ENCODE assay signal across 19 cellular contexts in the genomic region with DNA sequence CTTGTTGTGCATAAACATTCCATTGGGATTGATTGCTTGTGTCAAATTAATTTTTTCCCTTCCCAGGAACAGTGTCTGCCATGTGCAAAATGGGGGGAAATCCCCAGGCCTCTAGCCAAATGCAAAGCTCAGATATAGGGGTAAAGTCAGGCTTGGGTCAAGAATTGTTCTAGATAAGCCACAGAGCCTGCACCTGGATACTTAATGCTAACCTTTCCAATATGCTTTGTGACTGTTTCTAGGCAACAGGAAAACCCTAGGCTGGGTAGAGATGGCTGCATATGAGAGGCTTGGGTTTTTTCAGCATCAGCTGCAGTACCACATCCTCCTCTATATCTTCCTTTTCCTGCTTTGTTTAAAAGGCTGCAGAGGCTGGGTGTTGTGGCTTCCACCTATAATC. TPM values are rescaled to one million over a fixed set of nuclear protein-coding genes. Genes with fewer than 3 reads are reported as not detected.
A peak's percentile ranks its signal among the peaks of the same experiment; 100 is the strongest.
DNase-seq lines count a peak whose midpoint lies in the region; ATAC-seq and TF ChIP-seq lines count a peak whose summit lies in the region.
"Had no signal": no experiment of that assay in that cellular context is flagged by ENCODE, and none has a peak within 500 bp of the region (broad histone marks: within the 10 kb centered on the region; RNA-seq: fewer than 3 reads in every experiment).

No MANE protein-coding gene starts in this region.

- ATAC-seq in GM21619 (IDR thresholded peaks at IDR 0.05; ENCODE audit: unreplicated experiment) = no peak
- ATAC-seq: activated T-cell treated with anti-CD3 and anti-CD28 coated beads, Interleukin-2, amount 50 U/mL, for 72 hours; heart right ventricle; K562; left ventricle myocardium superior; right lobe of liver had no signal

- TF ChIP-seq POLR2A in erythroblast (IDR thresholded peaks at IDR 0.05; ENCODE audit: low read length) = no peak

- DNase-seq in DMS79 treated with DMSO at 0.1 percent for 48 hours (lab: John Stamatoyannopoulos, UW) (peak; percentile 28), DMS79 (lab: John Stamatoyannopoulos, UW) (no peak), COLO668 (lab: John Stamatoyannopoulos, UW; ENCODE audit: unreplicated experiment) (peak; percentile 33), NCI-H1417 treated with DMSO at 0.1 percent for 48 hours (lab: John Stamatoyannopoulos, UW) (peak; percentile 10), dermis blood vessel endothelial cell (peak; percentile 52), COLO829 (ENCODE audit: low spot score) (no peak), erythroblast (lab: John Stamatoyannopoulos, UW) (no peak)
- DNase-seq: activated CD4-positive, alpha-beta T cell treated with anti-CD3 and anti-CD28 coated beads for 4 hours; activated naive CD4-positive, alpha-beta T cell treated with anti-CD3 and anti-CD28 coated beads, Interleukin-2, amount 10 ng/mL, durations not matched to agents 7 days and 5 days; activated T-cell treated with anti-CD3 and anti-CD28 coated beads, Interleukin-2, amount 50 U/mL, for 72 hours; aorta; Caco-2; dorsolateral prefrontal cortex; heart right ventricle; left ventricle myocardium superior; NCI-H2227 treated with DMSO at 0.1 percent for 48 hours; right lobe of liver had no signal

RNA-seq across cellular contexts. Expression of gene KALRN, which starts 20.7 kb away (rescaled TPM):
- 140 and 151 TPM in 2 replicates for total RNA-seq in dermis blood vessel endothelial cell

Comparison
In these comparisons a context has a peak if more than half of its experiments do, and no peak if none do; other contexts are left out.
1. DNase-seq: peak in DMS79 treated with DMSO at 0.1 percent for 48 hours (single experiment), COLO668 (single experiment), NCI-H1417 treated with DMSO at 0.1 percent for 48 hours (single experiment) and dermis blood vessel endothelial cell (single experiment); none in DMS79 (single experiment), COLO829 (single experiment) and erythroblast (0 of 2).